Comparison of ENCODE assay signal across 20 cellular contexts in genomic region chr5:34688015-34688800, GRCh38. TPM values are rescaled to one million over a fixed set of nuclear protein-coding genes. Genes with fewer than 3 reads are reported as not detected.
A peak's percentile ranks its signal among the peaks of the same experiment; 100 is the strongest.
DNase-seq lines count a peak whose midpoint lies in the region; ATAC-seq, FAIRE-seq and TF ChIP-seq lines count a peak whose summit lies in the region.
"Had no signal": no experiment of that assay in that cellular context is flagged by ENCODE, and none has a peak within 500 bp of the region (broad histone marks: within the 10 kb centered on the region; RNA-seq: fewer than 3 reads in every experiment).

No MANE protein-coding gene starts in this region.

- H3K4me1 ChIP-seq in GM23248 (ENCODE audit: insufficient read depth) (peaks cover 69% of the 10 kb centered on the region), K562 (replicated peaks in 1 of 2; ENCODE audit: control insufficient read depth in 2 of 2, insufficient read depth in 2 of 2, low read length in 2 of 2) (peaks cover 13 to 26% of the 10 kb centered on the region in 2 experiments; a peak in 4 of 5 replicates), mesenchymal stem cell (ENCODE audit: control insufficient read depth, insufficient read depth, low read depth, low read length) (peaks cover 18% of the 10 kb centered on the region), sigmoid colon (peaks cover 0 to 69% (median 51%) of the 10 kb centered on the region in 4 donors), MM.1S (ENCODE audit: low read length) (no peaks in the 10 kb centered on the region)

- no peak overlapping the region for H2BK120ac ChIP-seq in mesenchymal stem cell (ENCODE audit: low read depth, low read length)

- H4K8ac ChIP-seq in mesenchymal stem cell (ENCODE audit: low read length) = no peak overlapping the region

- H2AK5ac ChIP-seq in mesenchymal stem cell (ENCODE audit: low read length, severe bottlenecking) = peak overlapping the region; percentile 75

- H3K9me2 ChIP-seq in GM23248 (ENCODE audit: insufficient read depth) (no peaks in the 10 kb centered on the region), MM.1S (replicated peaks; ENCODE audit: insufficient read depth, low read length) (no peaks in the 10 kb centered on the region)

- TF ChIP-seq CTCF in K562 (IDR thresholded peaks at IDR 0.05 in 2 of 3, conservative IDR thresholded peaks at IDR 0.05 in 1 of 3; ENCODE audit: insufficient read depth in 2 of 3, low read depth in 1 of 3, low read length in 3 of 3) = no peak
- no peak for TF ChIP-seq CTCF in sigmoid colon (IDR thresholded peaks at IDR 0.05)
- TF ChIP-seq CTCF in MM.1S (IDR thresholded peaks at IDR 0.05; ENCODE audit: low read length) = no peak

- no peak for TF ChIP-seq RAD21 in K562 (CRISPR knock-in tag; conservative IDR thresholded peaks at IDR 0.05 in 1 of 2, IDR thresholded peaks at IDR 0.05 in 1 of 2)

- no peak overlapping the region for H2BK15ac ChIP-seq in mesenchymal stem cell (ENCODE audit: low read depth, poor library complexity, severe bottlenecking)

- 91 to 93% methylated on average over 7 of the region's 7 CpGs for WGBS in GM23248 (ENCODE audit: low coverage in 1 of 2, low lambda C conversion rate in 2 of 2, missing lambda C conversion rate in 2 of 2), 2 experiments
- WGBS in K562 (ENCODE audit: insufficient coverage, low coverage, missing lambda C conversion rate) = 30% methylated on average over 7 of the region's 7 CpGs
- WGBS in mesenchymal stem cell = 96% methylated on average over 6 of the region's 7 CpGs
- 44 to 80% methylated on average over 7 of the region's 7 CpGs for WGBS in sigmoid colon, 2 donors

- H3K14ac ChIP-seq in mesenchymal stem cell (ENCODE audit: low read length in 2 of 2) = no peak overlapping the region

- no peak for TF ChIP-seq POLR2A in K562 (conservative IDR thresholded peaks at IDR 0.05)
- TF ChIP-seq POLR2A in sigmoid colon (IDR thresholded peaks at IDR 0.05) = no peak

- no peak for DNase-seq in GM23248
- DNase-seq in K562 (ENCODE audit: extremely low read depth in 1 of 4, low spot score in 3 of 4) = peak in 1 of 4 experiments; percentile 47
- DNase-seq in mesenchymal stem cell = no peak
- no peak for DNase-seq in sigmoid colon
- DNase-seq in activated CD4-positive, alpha-beta T cell treated with anti-CD3 and anti-CD28 coated beads, Interleukin-2, amount 50 U/mL, for 48 hours = no peak
- no peak for DNase-seq in MM.1S
- no peak for DNase-seq in T-helper 1 cell
- DNase-seq in NCI-H510A treated with DMSO at 0.1 percent for 48 hours (lab: John Stamatoyannopoulos, UW) = no peak
- DNase-seq: activated CD4-positive, alpha-beta T cell treated with anti-CD3 and anti-CD28 coated beads, Interleukin-2, amount 50 U/mL, for 1 hour; amygdala; CD4-positive, alpha-beta T cell; DMS53; foreskin fibroblast; hippocampal formation; islet precursor cell; KG1; mammary epithelial cell; NCI-H2029; NCI-H524 had no signal

- peak overlapping the region; percentile 85 for H3K27ac ChIP-seq in GM23248
- H3K27ac ChIP-seq in K562 (ENCODE audit: extremely low read depth, low read depth, low read length) = peak overlapping the region; percentile 81
- peak overlapping the region; percentile 95 for H3K27ac ChIP-seq in mesenchymal stem cell (ENCODE audit: low read length, poor library complexity, severe bottlenecking)
- H3K27ac ChIP-seq in sigmoid colon = peak overlapping the region in 3 of 4 donors; percentile 73 to 81 (median 74)
- no peak overlapping the region for H3K27ac ChIP-seq in MM.1S (ENCODE audit: low read length)

- H4K91ac ChIP-seq in mesenchymal stem cell (ENCODE audit: low read length) = no peak overlapping the region

- FAIRE-seq in K562 (lab: Jason Lieb, UNC) = peak; percentile 32

- peaks cover 92% of the 10 kb centered on the region for H3K79me2 ChIP-seq in GM23248 (ENCODE audit: insufficient read depth)
- peaks cover 29% of the 10 kb centered on the region for H3K79me2 ChIP-seq in K562 (ENCODE audit: control insufficient read depth, insufficient read depth, low read length)
- H3K79me2 ChIP-seq in MM.1S (ENCODE audit: low read length) = no peaks in the 10 kb centered on the region

- H3K36me3 ChIP-seq in GM23248 (ENCODE audit: low read depth) (peaks cover 16% of the 10 kb centered on the region), K562 (ENCODE audit: control insufficient read depth, insufficient read depth, low read length) (peaks cover 18% of the 10 kb centered on the region; the same call in 2 of the 3 replicates), mesenchymal stem cell (ENCODE audit: control insufficient read depth in 1 of 2, insufficient read depth in 2 of 2, low read depth in 1 of 2, low read length in 2 of 2) (peaks cover 21 to 57% of the 10 kb centered on the region in 2 experiments), sigmoid colon (no peaks in the 10 kb centered on the region), MM.1S (replicated peaks; ENCODE audit: insufficient read depth, low read length) (no peaks in the 10 kb centered on the region)

- H3K9me1 ChIP-seq in K562 (ENCODE audit: control insufficient read depth, insufficient read depth, low read length) = no peaks in the 10 kb centered on the region

- H3K9ac ChIP-seq in GM23248 (no peak overlapping the region), K562 (ENCODE audit: insufficient read depth in 1 of 2, low read depth in 2 of 2, low read length in 2 of 2) (peak overlapping the region; percentile 2 to 17; a peak in 2 of 4 replicates), mesenchymal stem cell (ENCODE audit: low read length) (peak overlapping the region; percentile 58), MM.1S (ENCODE audit: low read length) (no peak overlapping the region)

- no peak overlapping the region for H2BK12ac ChIP-seq in mesenchymal stem cell (ENCODE audit: low read length in 2 of 2)

- CTCF ChIA-PET in K562 (lab: Yijun Ruan, JAX; ENCODE audit: low intra/inter-chr PET ratio) = no interaction called here

- H3K4me3 ChIP-seq in GM23248 (no peak overlapping the region), K562 (no peak overlapping the region), mesenchymal stem cell (ENCODE audit: insufficient read depth in 1 of 2, low read depth in 1 of 2, low read length in 2 of 2) (no peak overlapping the region), sigmoid colon (no peak overlapping the region), MM.1S (ENCODE audit: low read length) (no peak overlapping the region)

- intact Hi-C loops in K562 (cut with micrococcal nuclease) (loop anchor here (1.0 to 5.0 kb wide), 2 partner anchors 11 to 166 kb away; no protein-coding TSS in a partner anchor), sigmoid colon (cut with DNase I) (loop anchor here (5.0 kb wide), 1 partner anchor 49 kb away; no protein-coding TSS in a partner anchor)

- no peak overlapping the region for H3K23ac ChIP-seq in mesenchymal stem cell (ENCODE audit: low read length in 2 of 2)

- H3K4me2 ChIP-seq in GM23248 (ENCODE audit: unreplicated experiment) (no peak overlapping the region), K562 (ENCODE audit: insufficient read depth, low read length) (peak overlapping the region; percentile 74), mesenchymal stem cell (ENCODE audit: low read length, poor library complexity, severe bottlenecking) (no peak overlapping the region), MM.1S (ENCODE audit: low read depth, low read length) (no peak overlapping the region)

- ATAC-seq in K562 = 0 out of 3 replicates have a peak, but pooled peaks have one; percentile 15
- ATAC-seq: natural killer cell treated with Interleukin-12 subunit alpha and Interleukin-12 subunit beta and Interleukin-15 and Interleukin-18, amount 100 ng/mL, for 72 hours had no signal

- no peak overlapping the region for H2BK5ac ChIP-seq in mesenchymal stem cell (ENCODE audit: low read depth, low read length, poor library complexity, severe bottlenecking)

- H4K20me1 ChIP-seq in GM23248 (ENCODE audit: insufficient read depth) (no peaks in the 10 kb centered on the region), K562 (replicated peaks; ENCODE audit: control insufficient read depth, insufficient read depth, low read length) (no peaks in the 10 kb centered on the region), MM.1S (ENCODE audit: insufficient read depth, low read length) (no peaks in the 10 kb centered on the region)

- H3K27me3 ChIP-seq in GM23248 (replicated peaks; ENCODE audit: insufficient read depth) (no peaks in the 10 kb centered on the region), K562 (ENCODE audit: control insufficient read depth in 2 of 2, insufficient read depth in 2 of 2, low read length in 2 of 2) (no peaks in the 10 kb centered on the region), mesenchymal stem cell (ENCODE audit: control insufficient read depth in 1 of 2, insufficient read depth in 1 of 2, low read length in 2 of 2) (no peaks in the 10 kb centered on the region), sigmoid colon (no peaks in the 10 kb centered on the region), MM.1S (replicated peaks; ENCODE audit: insufficient read depth, low read length) (no peaks in the 10 kb centered on the region)

- POLR2A ChIA-PET in K562 (lab: Yijun Ruan, JAX) = interaction anchor here (1.1 to 3.1 kb wide), 6 partner anchors 9 to 16 kb away, joined by 3 to 26 read pairs (median 10); no protein-coding TSS in a partner anchor

- TSS peak; percentile 18 for BruUV-seq in K562 (replicated peaks; lab: Mats Ljungman, UMichigan)

- TF ChIP-seq EP300 in K562 (IDR thresholded peaks at IDR 0.05; ENCODE audit: low read length) (no peak), sigmoid colon (IDR thresholded peaks at IDR 0.05) (no peak)

- H2AFZ ChIP-seq in GM23248 (no peak overlapping the region), K562 (ENCODE audit: low read depth, low read length) (peak overlapping the region; percentile 10; the same call in 1 of the 2 replicates), mesenchymal stem cell (ENCODE audit: low read depth, low read length) (no peak overlapping the region), MM.1S (ENCODE audit: low read length) (no peak overlapping the region)

- no peak overlapping the region for H3K4ac ChIP-seq in mesenchymal stem cell (ENCODE audit: low read depth in 1 of 2, low read length in 2 of 2)

- H3K79me1 ChIP-seq in mesenchymal stem cell (replicated peaks; ENCODE audit: low read length, poor library complexity, severe bottlenecking) = peaks cover 2% of the 10 kb centered on the region

- no peaks in the 10 kb centered on the region for H3K9me3 ChIP-seq in GM23248 (ENCODE audit: low read depth)
- H3K9me3 ChIP-seq in K562 (replicated peaks; ENCODE audit: control insufficient read depth, insufficient read depth, low read depth, low read length) = no peaks in the 10 kb centered on the region
- H3K9me3 ChIP-seq in mesenchymal stem cell (ENCODE audit: control insufficient read depth, low read length) = no peaks in the 10 kb centered on the region
- no peaks in the 10 kb centered on the region for H3K9me3 ChIP-seq in sigmoid colon
- H3K9me3 ChIP-seq in MM.1S (replicated peaks; ENCODE audit: insufficient read depth, low read length) = no peaks in the 10 kb centered on the region

- in situ Hi-C loops in GM23248 (cut with MboI) (no loop called here), K562 (cut with MboI) (no loop called here)

- H3K18ac ChIP-seq in mesenchymal stem cell (ENCODE audit: low read depth in 1 of 2, low read length in 2 of 2) = no peak overlapping the region

- peaks cover 68% of the 10 kb centered on the region for H3F3A ChIP-seq in GM23248 (ENCODE audit: insufficient read depth)
- H3F3A ChIP-seq in MM.1S (ENCODE audit: insufficient read depth, low read length) = no peaks in the 10 kb centered on the region

RNA-seq across cellular contexts. Expression of gene RAI14, which starts 32.1 kb away (rescaled TPM):
- 120 and 124 TPM in 2 replicates for total RNA-seq in GM23248 (2014; rRNA removed; shearing (Covaris generic))
- polyA plus RNA-seq in GM23248 (2016; fragmentation: Nextera tagmentation; extraction: Ambion mirVana) = 113 and 116 TPM in 2 replicates
- total RNA-seq in K562 (2011; cell fraction: chromatin; rRNA removed; ENCODE audit: low replicate concordance) = 38.2 and 39.6 TPM in 2 replicates
- total RNA-seq in K562 (2011; cell fraction: nucleolus; rRNA removed) = 12.7 and 17.1 TPM in 2 replicates
- 23.8 and 35.0 TPM in 2 replicates for total RNA-seq in K562 (2011; cell fraction: nucleoplasm; rRNA removed)
- 26.2 and 28.7 TPM in 2 replicates for total RNA-seq in K562 (2014; rRNA removed)
- 36.6 and 41.5 TPM in 2 replicates for total RNA-seq in K562 (2014; rRNA removed; fragmentation: Illumina TruSeq; extraction: Trizol)
- 24.9 and 26.9 TPM in 2 replicates for total RNA-seq in K562 (2015; rRNA removed; fragmentation: Illumina TruSeq; extraction: Trizol)
- 52.4 and 58.6 TPM in 2 replicates for total RNA-seq in K562 (2021)
- 21.1 and 34.8 TPM in 2 replicates for polyA plus RNA-seq in K562 (2011; rRNA removed)
- 16.5 and 29.9 TPM in 2 replicates for polyA plus RNA-seq in K562 (2011; cell fraction: cytosol; rRNA removed)
- polyA plus RNA-seq in K562 (2011; cell fraction: nucleus; rRNA removed) = 10.9 and 24.1 TPM in 2 replicates
- polyA plus RNA-seq in K562 (2012) = 17.2 and 23.2 TPM in 2 replicates
- polyA plus RNA-seq in K562 (2014; fragmentation: Illumina TruSeq; extraction: Trizol) = 44.7 and 45.1 TPM in 2 replicates
- 10 to 100 TPM; 11.3 to 12.6 TPM for polyA plus RNA-seq in K562 (2014; fragmentation: Nextera tagmentation; extraction: Ambion mirVana)
- 25.8 and 82.5 TPM in 2 replicates for polyA plus RNA-seq in K562 (2014; rRNA removed)
- polyA minus RNA-seq in K562 (2011; rRNA and poly(A)+ RNA removed) = 86.8 and 125 TPM in 2 replicates
- 23.6 and 23.8 TPM in 2 replicates for polyA minus RNA-seq in K562 (2011; cell fraction: cytosol; rRNA and poly(A)+ RNA removed)
- 8.6 and 11.3 TPM in 2 replicates for polyA minus RNA-seq in K562 (2011; cell fraction: nucleus; rRNA and poly(A)+ RNA removed)
- polyA plus RNA-seq in mesenchymal stem cell (2013, experiment 1 of 2) = 100 TPM
- polyA plus RNA-seq in mesenchymal stem cell (2013, experiment 2 of 2) = 99.7 TPM
- 10 to 100 TPM; 23.4 to 89.5 (median 53.4) TPM for total RNA-seq in sigmoid colon
- 10 to 100 TPM in 2 of 3 donors, 1 to 10 TPM in 1; 6.7 to 17.6 (median 13.2) TPM for polyA plus RNA-seq in sigmoid colon

Comparison
In these comparisons a context has a peak if more than half of its experiments do, and no peak if none do; other contexts are left out.
1. H3K9ac ChIP-seq: peak in K562 (2 of 2) and mesenchymal stem cell (single experiment); none in GM23248 (single experiment) and MM.1S (single experiment).